Comparison of ENCODE assay signal across 8 cellular contexts in genomic region chr20:44651507-44652373, GRCh38. TPM values are rescaled to one million over a fixed set of nuclear protein-coding genes. Genes with fewer than 3 reads are reported as not detected.
DNase-seq lines count a peak whose midpoint lies in the region; ATAC-seq and TF ChIP-seq lines count a peak whose summit lies in the region.

ADA (minus strand) TSS chr20:44651699; CDS start chr20:44651607, 92 bp downstream.

- TF ChIP-seq CTCF in heart left ventricle (IDR thresholded peaks at IDR 0.05) (peak in 2 of 12 donors; percentile 6), parathyroid adenoma (IDR thresholded peaks at IDR 0.05) (no peak)

- H3K4me2 ChIP-seq in parathyroid adenoma (ENCODE audit: low read length), result peak within 1 kb of the TSS; percentile 85

- 0 to 1% (median 1%) methylated on average over 60 to 91 of the region's 91 CpGs for WGBS in adipose tissue, 3 donors
- 0 to 1% (median 0%) methylated on average over 25 to 91 of the region's 91 CpGs for WGBS in heart left ventricle, 4 donors

- H3K4me1 ChIP-seq in heart left ventricle (peaks cover 0 to 53% (median 16%) of the 10 kb centered on the region in 12 donors), parathyroid adenoma (peaks cover 2% of the 10 kb centered on the region)

- H3K27ac ChIP-seq in adipose tissue (ENCODE audit: low read depth, low read length) (no peak within 1 kb of the TSS), heart left ventricle (peak within 1 kb of the TSS; percentile 64 to 96 (median 92)), parathyroid adenoma (peak within 1 kb of the TSS; percentile 6)

- H3K27me3 ChIP-seq in heart left ventricle, result no peaks in the 10 kb centered on the region
- no peaks in the 10 kb centered on the region for H3K27me3 ChIP-seq in parathyroid adenoma (ENCODE audit: control insufficient read depth, insufficient read depth, low read length)

- peak in 1 of 2 donors; percentile 67 for TF ChIP-seq POLR2A in heart left ventricle (IDR thresholded peaks at IDR 0.05)

- H3K4me3 ChIP-seq in heart left ventricle, result peak within 1 kb of the TSS; percentile 55 to 91 (median 78)
- peak within 1 kb of the TSS; percentile 74 for H3K4me3 ChIP-seq in parathyroid adenoma (ENCODE audit: low read depth, low read length)

- no peaks in the 10 kb centered on the region for H3K9me3 ChIP-seq in heart left ventricle
- H3K9me3 ChIP-seq in parathyroid adenoma (ENCODE audit: control insufficient read depth, low read length), result no peaks in the 10 kb centered on the region

- H3K9ac ChIP-seq in parathyroid adenoma, result no peak within 1 kb of the TSS

- intact Hi-C loops in heart left ventricle (cut with DNase I), result loop anchor here in 3 of 10 donors (1.0 to 5.0 kb wide), 3 partner anchors 34 to 39 kb away; no protein-coding TSS in a partner anchor

- H3K79me2 ChIP-seq in parathyroid adenoma, result no peaks in the 10 kb centered on the region

- ATAC-seq in HG03354 (IDR thresholded peaks at IDR 0.05; ENCODE audit: poor library complexity, severe bottlenecking, unreplicated experiment), result peak; percentile 37
- ATAC-seq in heart left ventricle, result peak; percentile 23 to 90 (median 77)
- ATAC-seq in HG03135 (IDR thresholded peaks at IDR 0.05; ENCODE audit: unreplicated experiment), result no peak
- no peak for ATAC-seq in GM21515 (IDR thresholded peaks at IDR 0.05; ENCODE audit: unreplicated experiment)

- peaks cover 0 to 5% (median 0%) of the 10 kb centered on the region in 9 donors for H3K36me3 ChIP-seq in heart left ventricle
- H3K36me3 ChIP-seq in parathyroid adenoma (ENCODE audit: control insufficient read depth, insufficient read depth, low read length), result no peaks in the 10 kb centered on the region

- H2AFZ ChIP-seq in parathyroid adenoma, result peak within 1 kb of the TSS; percentile 82

- DNase-seq in EL, result peak; percentile 64
- DNase-seq in RPMI7951 (ENCODE audit: low read depth), result peak; percentile 63
- DNase-seq in heart left ventricle, result peak; percentile 73 to 87 (median 78)

RNA-seq across cellular contexts. Expression of gene ADA, which starts in this region (rescaled TPM):
- 4.4 and 7.2 TPM in 2 replicates for total RNA-seq in RPMI7951 (2014; rRNA removed; shearing (Covaris generic))
- polyA plus RNA-seq in adipose tissue, result 10 to 100 TPM in 2 of 3 donors, 1 to 10 TPM in 1; 5.8 to 30.0 (median 18.4) TPM
- total RNA-seq in heart left ventricle, result 10 to 100 TPM in 2 of 9 donors, 1 to 10 TPM in 7; 2.5 to 11.5 (median 6.0) TPM
- polyA plus RNA-seq in heart left ventricle, result 10 to 100 TPM in 1 of 2 donors, 1 to 10 TPM in 1; 6.4 to 10.9 TPM

Comparison
In these comparisons a context has a peak if more than half of its experiments do, and no peak if none do; other contexts are left out.
1. ATAC-seq: peak in HG03354 (single experiment) and heart left ventricle (4 of 4); none in HG03135 (single experiment) and GM21515 (single experiment).
2. Peak in every context shown above with its lines, with median percentiles within 50 percentile points of each other: DNase-seq.